In genomic region chrX:154354013-154354412, GRCh38 we compare ENCODE assay signal across 1 cellular context.
TF ChIP-seq lines count a peak whose summit lies in the region.

No MANE protein-coding gene starts in this region.

TF ChIP-seq in H1, 55 proteins besides CTCF, POLR2A, EP300 and RAD21:
- 0 out of 2 replicates have a peak, but pooled peaks have one; percentile 40 for TF ChIP-seq POLR2AphosphoS5 (IDR thresholded peaks at IDR 0.05; ENCODE audit: low read depth, low read length)
- TF ChIP-seq CEBPB (IDR thresholded peaks at IDR 0.05; ENCODE audit: low read depth, low read length) = no peak
TF ChIP-seq in H1: peak in this region for 1.
